ENCODE assay signal across 37 cellular contexts in genomic region chr6:97867177-97867576, GRCh38.
"Had no signal": no experiment of that assay in that cellular context is flagged by ENCODE, and none has a peak within 500 bp of the region (broad histone marks: within the 10 kb centered on the region; RNA-seq: fewer than 3 reads in every experiment).

No MANE protein-coding gene starts in this region.

- ATAC-seq: activated CD8-positive, alpha-beta T cell treated with anti-CD3 and anti-CD28 coated beads for 36 hours; activated naive CD4-positive, alpha-beta T cell treated with anti-CD3 and anti-CD28 coated beads, Interleukin-2, amount 50 U/mL, for 72 hours; activated T-cell treated with anti-CD3 and anti-CD28 coated beads, Interleukin-2, amount 50 U/mL, for 4 hours; activated T-cell treated with anti-CD3 and anti-CD28 coated beads, Interleukin-2, amount 50 U/mL, for 72 hours; activated T-helper 17 cell treated with anti-CD3 and anti-CD28 coated beads, Interleukin-2, amount 50 U/mL, for 72 hours; body of pancreas had no signal

- FAIRE-seq: astrocyte, TTC549 had no signal

- H3K36me3 Mint-ChIP-seq: activated CD4-positive, alpha-beta memory T cell treated with anti-CD3 and anti-CD28 coated beads for 36 hours; activated naive CD4-positive, alpha-beta T cell treated with anti-CD3 and anti-CD28 coated beads, Interleukin-2, amount 50 U/mL, for 72 hours; activated naive CD8-positive, alpha-beta T cell treated with anti-CD3 and anti-CD28 coated beads for 36 hours had no signal

- DNase-seq: activated B cell treated with CpG ODN at 0.5 μM for 24 hours; activated CD4-positive, alpha-beta memory T cell treated with anti-CD3 and anti-CD28 coated beads for 36 hours; activated CD4-positive, alpha-beta T cell treated with anti-CD3 and anti-CD28 coated beads for 4 hours; activated CD4-positive, alpha-beta T cell treated with anti-CD3 and anti-CD28 coated beads, Interleukin-2, amount 10 ng/mL, durations not matched to agents 24 days and 14 days; activated CD4-positive, alpha-beta T cell treated with anti-CD3 and anti-CD28 coated beads, Interleukin-2, amount 50 U/mL, for 1 hour; activated CD4-positive, alpha-beta T cell treated with anti-CD3 and anti-CD28 coated beads, Interleukin-2, amount 50 U/mL, for 4 hours; activated CD4-positive, CD25-positive, alpha-beta regulatory T cell treated with anti-CD3 and anti-CD28 coated beads, Interleukin-2, amount 50 U/mL, for 72 hours; activated CD8-positive, alpha-beta memory T cell treated with anti-CD3 and anti-CD28 coated beads, Interleukin-2, amount 50 U/mL, for 4 hours; activated CD8-positive, alpha-beta T cell treated with anti-CD3 and anti-CD28 coated beads for 36 hours; activated effector memory CD4-positive, alpha-beta T cell treated with anti-CD3 and anti-CD28 coated beads, Interleukin-2, amount 50 U/mL, for 16 hours; activated gamma-delta T cell treated with Interleukin-2 at 50 U/mL for 16 hours; activated naive CD4-positive, alpha-beta T cell; activated naive CD4-positive, alpha-beta T cell treated with anti-CD3 and anti-CD28 coated beads for 36 hours; activated naive CD4-positive, alpha-beta T cell treated with anti-CD3 and anti-CD28 coated beads, Interleukin-2, amount 50 U/mL, for 16 hours; activated naive CD8-positive, alpha-beta T cell treated with anti-CD3 and anti-CD28 coated beads for 36 hours; activated T-cell treated with anti-CD3 and anti-CD28 coated beads for 4 hours; activated T-cell treated with anti-CD3 and anti-CD28 coated beads, Interleukin-2, amount 50 U/mL, for 1 hour; activated T-cell treated with anti-CD3 and anti-CD28 coated beads, Interleukin-2, amount 50 U/mL, for 4 hours; activated T-cell treated with anti-CD3 and anti-CD28 coated beads, Interleukin-2, amount 50 U/mL, for 72 hours; adrenal gland; amniotic stem cell; aorta; body of pancreas; brain microvascular endothelial cell; central memory CD4-positive, alpha-beta T cell; T-helper 1 cell; T-helper 2 cell; T-helper 9 cell had no signal

- H3K27ac ChIP-seq: adrenal gland, body of pancreas, brain microvascular endothelial cell, breast epithelium, VCaP had no signal

- H3K27me3 ChIP-seq: adrenal gland, body of pancreas, brain microvascular endothelial cell, breast epithelium had no signal

- H3K4me1 Mint-ChIP-seq: activated B cell treated with CpG ODN at 0.5 μM for 24 hours; activated CD4-positive, alpha-beta T cell treated with anti-CD3 and anti-CD28 coated beads, Interleukin-2, amount 10 ng/mL, durations not matched to agents 24 days and 14 days; activated naive CD8-positive, alpha-beta T cell treated with anti-CD3 and anti-CD28 coated beads for 36 hours; activated T-helper 17 cell treated with anti-CD3 and anti-CD28 coated beads, Interleukin-2, amount 50 U/mL, for 72 hours had no signal

- H3K4me3 Mint-ChIP-seq: activated B cell treated with CpG ODN at 0.5 μM for 24 hours; activated CD4-positive, alpha-beta memory T cell treated with anti-CD3 and anti-CD28 coated beads for 36 hours; activated CD4-positive, alpha-beta T cell treated with anti-CD3 and anti-CD28 coated beads, Interleukin-2, amount 10 ng/mL, durations not matched to agents 24 days and 14 days; activated CD8-positive, alpha-beta T cell treated with anti-CD3 and anti-CD28 coated beads for 36 hours; activated naive CD4-positive, alpha-beta T cell treated with anti-CD3 and anti-CD28 coated beads for 36 hours; activated naive CD8-positive, alpha-beta T cell treated with anti-CD3 and anti-CD28 coated beads for 36 hours; activated T-cell treated with anti-CD3 and anti-CD28 coated beads, Interleukin-2, amount 50 U/mL, for 4 hours; activated T-cell treated with anti-CD3 and anti-CD28 coated beads, Interleukin-2, amount 50 U/mL, for 72 hours; activated T-helper 1 cell treated with anti-CD3 and anti-CD28 coated beads, Interleukin-12 subunit alpha, Interleukin-12 subunit beta, Interleukin-2, Interleukin-4 antibody, amounts not matched to agents 30 ng/mL and 10 ng/mL and 1 ng/mL, durations not matched to agents 14 hours and 24 hours and 36 hours; activated T-helper 17 cell treated with anti-CD3 and anti-CD28 coated beads, Interleukin-2, amount 50 U/mL, for 72 hours; T-helper 1 cell treated with Interleukin-12 subunit alpha and Interleukin-12 subunit beta and Interleukin-4 antibody, amounts not matched to agents 30 μg/mL and 1 μg/mL, for 36 hours; T-helper 2 cell treated with Interferon-gamma antibody and Interleukin-4, amounts not matched to agents 5 μg/mL and 100 μg/mL, for 36 hours had no signal

- H3K4me1 ChIP-seq: adrenal gland, body of pancreas, breast epithelium had no signal

- H3K27me3 Mint-ChIP-seq: activated B cell treated with CpG ODN at 0.5 μM for 24 hours; activated CD4-positive, alpha-beta memory T cell treated with anti-CD3 and anti-CD28 coated beads for 36 hours; activated CD4-positive, alpha-beta T cell treated with anti-CD3 and anti-CD28 coated beads, Interleukin-2, amount 10 ng/mL, durations not matched to agents 24 days and 14 days; activated CD8-positive, alpha-beta T cell treated with anti-CD3 and anti-CD28 coated beads for 36 hours; activated naive CD8-positive, alpha-beta T cell treated with anti-CD3 and anti-CD28 coated beads for 36 hours; activated T-helper 17 cell treated with anti-CD3 and anti-CD28 coated beads, Interleukin-2, amount 50 U/mL, for 72 hours had no signal

- H3K9me3 Mint-ChIP-seq: activated CD4-positive, alpha-beta T cell treated with anti-CD3 and anti-CD28 coated beads, Interleukin-2, amount 10 ng/mL, durations not matched to agents 24 days and 14 days; activated T-helper 1 cell treated with anti-CD3 and anti-CD28 coated beads, Interleukin-12 subunit alpha, Interleukin-12 subunit beta, Interleukin-2, Interleukin-4 antibody, amounts not matched to agents 30 ng/mL and 10 ng/mL and 1 ng/mL, durations not matched to agents 14 hours and 24 hours and 36 hours; activated T-helper 17 cell treated with anti-CD3 and anti-CD28 coated beads, Interleukin-2, amount 50 U/mL, for 72 hours; T-helper 1 cell treated with Interleukin-12 subunit alpha and Interleukin-12 subunit beta and Interleukin-4 antibody, amounts not matched to agents 30 μg/mL and 1 μg/mL, for 36 hours; T-helper 2 cell treated with Interferon-gamma antibody and Interleukin-4, amounts not matched to agents 5 μg/mL and 100 μg/mL, for 36 hours had no signal

- H3K27ac Mint-ChIP-seq: activated B cell treated with CpG ODN at 0.5 μM for 24 hours; activated CD4-positive, alpha-beta memory T cell treated with anti-CD3 and anti-CD28 coated beads for 36 hours; activated CD4-positive, alpha-beta T cell treated with anti-CD3 and anti-CD28 coated beads, Interleukin-2, amount 10 ng/mL, durations not matched to agents 24 days and 14 days; activated CD8-positive, alpha-beta T cell treated with anti-CD3 and anti-CD28 coated beads for 36 hours; activated naive CD4-positive, alpha-beta T cell treated with anti-CD3 and anti-CD28 coated beads for 36 hours; activated naive CD4-positive, alpha-beta T cell treated with anti-CD3 and anti-CD28 coated beads, Interleukin-2, amount 50 U/mL, for 72 hours; activated naive CD8-positive, alpha-beta T cell treated with anti-CD3 and anti-CD28 coated beads for 36 hours; activated T-cell treated with anti-CD3 and anti-CD28 coated beads, Interleukin-2, amount 50 U/mL, for 72 hours; activated T-helper 1 cell treated with anti-CD3 and anti-CD28 coated beads, Interleukin-12 subunit alpha, Interleukin-12 subunit beta, Interleukin-2, Interleukin-4 antibody, amounts not matched to agents 30 ng/mL and 10 ng/mL and 1 ng/mL, durations not matched to agents 14 hours and 24 hours and 36 hours; activated T-helper 17 cell treated with anti-CD3 and anti-CD28 coated beads, Interleukin-2, amount 50 U/mL, for 72 hours; T-helper 1 cell treated with Interleukin-12 subunit alpha and Interleukin-12 subunit beta and Interleukin-4 antibody, amounts not matched to agents 30 μg/mL and 1 μg/mL, for 36 hours; T-helper 2 cell treated with Interferon-gamma antibody and Interleukin-4, amounts not matched to agents 5 μg/mL and 100 μg/mL, for 36 hours had no signal

- H3K36me3 ChIP-seq: adrenal gland, brain microvascular endothelial cell, breast epithelium had no signal

- H3K9me3 ChIP-seq: adrenal gland, body of pancreas, breast epithelium had no signal

- H3K4me3 ChIP-seq: adrenal gland, body of pancreas, breast epithelium had no signal
